In genomic region chr20:1418335-1418734, GRCh38 we compare ENCODE assay signal across 15 cellular contexts. TPM values are rescaled to one million over a fixed set of nuclear protein-coding genes. Genes with fewer than 3 reads are reported as not detected.
A peak's percentile ranks its signal among the peaks of the same experiment; 100 is the strongest.
DNase-seq lines count a peak whose midpoint lies in the region; ATAC-seq and TF ChIP-seq lines count a peak whose summit lies in the region.
"Had no signal": no experiment of that assay in that cellular context is flagged by ENCODE, and none has a peak within 500 bp of the region (broad histone marks: within the 10 kb centered on the region; RNA-seq: fewer than 3 reads in every experiment).

No MANE protein-coding gene starts in this region.

- DNase-seq in GM04503 (ENCODE audit: low read depth), result peak; percentile 57
- peak; percentile 21 for DNase-seq in RWPE1 (ENCODE audit: low spot score)
- DNase-seq in fibroblast of gingiva (ENCODE audit: low read depth), result peak; percentile 86
- DNase-seq in osteoblast (ENCODE audit: insufficient read length, low spot score, missing footprints), result no peak
- no peak for DNase-seq in right atrium auricular region (ENCODE audit: low spot score)
- no peak for DNase-seq in middle frontal gyrus (ENCODE audit: extremely low spot score, low spot score)
- DNase-seq: anterior cingulate cortex; DMS153; NK-92 treated with Interleukin-12 subunit alpha and Interleukin-12 subunit beta, amount 100 ng/mL, for 24 hours had no signal

- H3K4me1 ChIP-seq in osteoblast (ENCODE audit: insufficient read depth, low read length) (peaks cover 30% of the 10 kb centered on the region), right atrium auricular region (no peaks in the 10 kb centered on the region)
- H3K4me1 ChIP-seq: HAP-1 had no signal

- POLR2A ChIA-PET in RWPE1 (lab: Yijun Ruan, JAX; ENCODE audit: low non-redundant PET), result no interaction called here

- H3K79me2 ChIP-seq in osteoblast (ENCODE audit: insufficient read depth, low read length), result no peaks in the 10 kb centered on the region

- peak overlapping the region; percentile 17 for H3K4me2 ChIP-seq in osteoblast (ENCODE audit: insufficient read depth, low read length)
- H3K4me2 ChIP-seq: BLaER1 had no signal

- CTCF ChIA-PET in RWPE1 (lab: Yijun Ruan, JAX), result interaction anchor here (0.7 to 0.9 kb wide), 2 partner anchors 12 to 19 kb away, joined by 3 read pairs; no protein-coding TSS in a partner anchor

- H2AFZ ChIP-seq in osteoblast (ENCODE audit: low read length), result peak overlapping the region; percentile 76

- no peaks in the 10 kb centered on the region for H3K27me3 ChIP-seq in osteoblast (ENCODE audit: insufficient read depth, low read length)
- H3K27me3 ChIP-seq in right atrium auricular region, result no peaks in the 10 kb centered on the region
- H3K27me3 ChIP-seq: BLaER1 had no signal

- peak overlapping the region; percentile 52; the same call in 1 of the 2 replicates for H3K27ac ChIP-seq in RWPE1
- peak overlapping the region; percentile 86 for H3K27ac ChIP-seq in osteoblast (ENCODE audit: low read depth, low read length)
- H3K27ac ChIP-seq in right atrium auricular region, result no peak overlapping the region
- H3K27ac ChIP-seq: BLaER1, skin epidermis had no signal

- no peaks in the 10 kb centered on the region for H4K20me1 ChIP-seq in osteoblast (ENCODE audit: insufficient read depth, low read length)
- H4K20me1 ChIP-seq: BLaER1 had no signal

- ATAC-seq in GM21367 (IDR thresholded peaks at IDR 0.05; ENCODE audit: unreplicated experiment), result no peak
- no peak for ATAC-seq in GM18861 (IDR thresholded peaks at IDR 0.05; ENCODE audit: unreplicated experiment)
- ATAC-seq: stimulated activated memory B cell treated with anti-CD40 and anti-IgM and Interleukin-4, amounts not matched to agents 10 μg/mL and 1 μg/mL and 100 μg/mL, for 72 hours had no signal

- H3K9me3 ChIP-seq in osteoblast (ENCODE audit: low read depth, low read length), result no peaks in the 10 kb centered on the region
- peaks cover 0 to 13% of the 10 kb centered on the region in 2 donors for H3K9me3 ChIP-seq in right atrium auricular region

- H3K4me3 ChIP-seq in osteoblast (ENCODE audit: insufficient read depth, low read length), result no peak overlapping the region
- no peak overlapping the region for H3K4me3 ChIP-seq in right atrium auricular region
- H3K4me3 ChIP-seq: BLaER1, HAP-1, skin epidermis had no signal

- no peak for TF ChIP-seq CTCF in RWPE1 (conservative IDR thresholded peaks at IDR 0.05; ENCODE audit: low read depth)
- no peak for TF ChIP-seq CTCF in osteoblast (IDR thresholded peaks at IDR 0.05; ENCODE audit: extremely low read depth, low read depth, low read length)
- TF ChIP-seq CTCF in right atrium auricular region (IDR thresholded peaks at IDR 0.05), result no peak

- H3K36me3 ChIP-seq in osteoblast (ENCODE audit: insufficient read depth, low read length) (no peaks in the 10 kb centered on the region), right atrium auricular region (no peaks in the 10 kb centered on the region)
- H3K36me3 ChIP-seq: BLaER1, HAP-1 had no signal

RNA-seq across cellular contexts. Expression of gene FKBP1A, which starts 25.5 kb away (rescaled TPM):
- total RNA-seq in osteoblast (150 and 154 TPM in 2 replicates), right atrium auricular region (10 to 100 TPM; 73.5 to 98.7 TPM)

RNA-seq across cellular contexts. Expression of gene NSFL1C, which starts 48.3 kb away (rescaled TPM):
- total RNA-seq in osteoblast, result 23.0 and 30.0 TPM in 2 replicates
- 10 to 100 TPM; 28.5 to 34.3 TPM for total RNA-seq in right atrium auricular region

Comparison
In these comparisons a context has a peak if more than half of its experiments do, and no peak if none do; other contexts are left out.
1. DNase-seq: peak in GM04503 (single experiment), RWPE1 (single experiment) and fibroblast of gingiva (single experiment); none in osteoblast (single experiment), right atrium auricular region (single experiment) and middle frontal gyrus (single experiment).
2. H3K27ac ChIP-seq: peak in RWPE1 (single experiment) and osteoblast (single experiment); none in right atrium auricular region (0 of 2).